ENCODE assay signal across 9 cellular contexts in the genomic region with DNA sequence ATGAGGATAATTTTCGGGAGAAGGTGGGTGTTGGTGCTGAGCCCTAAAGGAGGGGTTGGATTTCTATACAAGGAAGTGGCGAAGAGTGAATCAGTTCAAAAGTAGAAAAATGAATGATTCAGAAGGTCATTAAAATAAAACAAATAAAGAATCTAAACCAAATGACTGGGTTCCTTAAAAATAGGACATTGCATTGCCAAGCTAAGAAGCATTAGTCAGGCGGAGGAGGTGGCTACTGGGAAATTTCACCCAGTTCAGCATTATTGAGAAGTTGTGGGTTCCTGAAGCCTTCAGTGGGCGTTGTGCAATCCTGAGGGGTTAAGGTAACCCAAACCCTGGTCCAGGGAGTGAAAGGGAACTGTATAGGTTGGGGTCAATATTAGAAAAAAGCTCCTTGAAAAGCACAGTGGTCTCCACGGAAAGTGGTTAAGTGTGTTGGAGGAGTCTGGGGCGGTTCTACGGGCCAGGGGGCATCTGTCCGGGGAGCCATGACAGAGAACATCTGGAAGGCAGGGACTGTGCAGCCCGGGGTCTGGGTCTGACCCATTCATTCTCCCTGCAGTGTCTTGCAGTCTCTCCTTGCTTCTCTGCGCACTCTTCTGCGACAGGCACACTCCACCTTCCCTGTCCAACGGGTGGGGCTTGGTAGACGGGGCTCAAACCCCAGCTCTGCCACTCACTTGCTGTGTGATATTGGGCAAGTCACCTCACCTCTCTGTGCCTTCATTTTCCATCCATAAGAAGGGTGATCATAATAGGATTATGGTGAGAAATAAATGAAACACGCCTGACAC. TPM values are rescaled to one million over a fixed set of nuclear protein-coding genes. Genes with fewer than 3 reads are reported as not detected.
DNase-seq lines count a peak whose midpoint lies in the region; ATAC-seq and TF ChIP-seq lines count a peak whose summit lies in the region.
"Had no signal": no experiment of that assay in that cellular context is flagged by ENCODE, and none has a peak within 500 bp of the region (broad histone marks: within the 10 kb centered on the region; RNA-seq: fewer than 3 reads in every experiment).

No MANE protein-coding gene starts in this region.

- H3K4me1 Mint-ChIP-seq in activated CD4-positive, alpha-beta memory T cell treated with anti-CD3 and anti-CD28 coated beads for 36 hours (ENCODE audit: low read depth) = peaks cover 17% of the 10 kb centered on the region
- peaks cover 8% of the 10 kb centered on the region for H3K4me1 Mint-ChIP-seq in activated CD4-positive, alpha-beta memory T cell treated with anti-CD3 and anti-CD28 coated beads, Interleukin-2, amount 10 ng/mL, durations not matched to agents 7 days and 5 days
- peaks cover 3% of the 10 kb centered on the region for H3K4me1 Mint-ChIP-seq in CD8-positive, alpha-beta T cell (ENCODE audit: low read depth)

- peak in 2 of 4 donors; percentile 60 to 69 for TF ChIP-seq EP300 in upper lobe of left lung (IDR thresholded peaks at IDR 0.05)

- H3K36me3 Mint-ChIP-seq in activated CD4-positive, alpha-beta memory T cell treated with anti-CD3 and anti-CD28 coated beads for 36 hours = no peaks in the 10 kb centered on the region
- no peaks in the 10 kb centered on the region for H3K36me3 Mint-ChIP-seq in activated CD4-positive, alpha-beta memory T cell treated with anti-CD3 and anti-CD28 coated beads, Interleukin-2, amount 10 ng/mL, durations not matched to agents 7 days and 5 days (ENCODE audit: low read depth)
- no peaks in the 10 kb centered on the region for H3K36me3 Mint-ChIP-seq in CD8-positive, alpha-beta T cell

- no peak overlapping the region for H3K27ac Mint-ChIP-seq in activated CD4-positive, alpha-beta memory T cell treated with anti-CD3 and anti-CD28 coated beads for 36 hours
- H3K27ac Mint-ChIP-seq in activated CD4-positive, alpha-beta memory T cell treated with anti-CD3 and anti-CD28 coated beads, Interleukin-2, amount 10 ng/mL, durations not matched to agents 7 days and 5 days = no peak overlapping the region
- H3K27ac Mint-ChIP-seq in CD8-positive, alpha-beta T cell = no peak overlapping the region

- H3K9me3 ChIP-seq in upper lobe of left lung = no peaks in the 10 kb centered on the region
- H3K9me3 ChIP-seq in CD8-positive, alpha-beta T cell (ENCODE audit: low read length) = no peaks in the 10 kb centered on the region

- no peak for TF ChIP-seq POLR2A in upper lobe of left lung (IDR thresholded peaks at IDR 0.05)

- H3K4me3 ChIP-seq in upper lobe of left lung = no peak overlapping the region
- no peak overlapping the region for H3K4me3 ChIP-seq in CD8-positive, alpha-beta T cell (ENCODE audit: low read depth, low read length)

- peaks cover 42 to 72% (median 61%) of the 10 kb centered on the region in 4 donors for H3K4me1 ChIP-seq in upper lobe of left lung
- no peaks in the 10 kb centered on the region for H3K4me1 ChIP-seq in CD8-positive, alpha-beta T cell (ENCODE audit: insufficient read depth, low read length)

- ATAC-seq in left lobe of liver (peak; percentile 13), upper lobe of left lung (ENCODE audit: low FRiP score in 2 of 2) (peak; percentile 49 to 66)
- ATAC-seq in CD8-positive, alpha-beta T cell = no peak

- peak overlapping the region; percentile 82 to 92 (median 90) for H3K27ac ChIP-seq in upper lobe of left lung
- H3K27ac ChIP-seq in CD8-positive, alpha-beta T cell (ENCODE audit: low read depth, low read length) = no peak overlapping the region

- WGBS in upper lobe of left lung, 2 donors = 70% methylated on average over 14 of the region's 14 CpGs

- no peaks in the 10 kb centered on the region for H3K9me3 Mint-ChIP-seq in activated CD4-positive, alpha-beta memory T cell treated with anti-CD3 and anti-CD28 coated beads for 36 hours
- H3K9me3 Mint-ChIP-seq in activated CD4-positive, alpha-beta memory T cell treated with anti-CD3 and anti-CD28 coated beads, Interleukin-2, amount 10 ng/mL, durations not matched to agents 7 days and 5 days = no peaks in the 10 kb centered on the region
- no peaks in the 10 kb centered on the region for H3K9me3 Mint-ChIP-seq in CD8-positive, alpha-beta T cell

- H3K27me3 Mint-ChIP-seq in activated CD4-positive, alpha-beta memory T cell treated with anti-CD3 and anti-CD28 coated beads for 36 hours = no peaks in the 10 kb centered on the region
- H3K27me3 Mint-ChIP-seq in activated CD4-positive, alpha-beta memory T cell treated with anti-CD3 and anti-CD28 coated beads, Interleukin-2, amount 10 ng/mL, durations not matched to agents 7 days and 5 days = no peaks in the 10 kb centered on the region
- no peaks in the 10 kb centered on the region for H3K27me3 Mint-ChIP-seq in CD8-positive, alpha-beta T cell (ENCODE audit: low read depth)

- no peaks in the 10 kb centered on the region for H3K27me3 ChIP-seq in upper lobe of left lung
- no peaks in the 10 kb centered on the region for H3K27me3 ChIP-seq in CD8-positive, alpha-beta T cell (ENCODE audit: insufficient read depth, low read length)

- intact Hi-C loops in activated CD4-positive, alpha-beta memory T cell treated with anti-CD3 and anti-CD28 coated beads for 36 hours (cut with micrococcal nuclease) = no loop called here
- intact Hi-C loops in CD8-positive, alpha-beta T cell (cut with DNase I, micrococcal nuclease) = no loop called here

- H3K4me3 Mint-ChIP-seq in activated CD4-positive, alpha-beta memory T cell treated with anti-CD3 and anti-CD28 coated beads for 36 hours = no peak overlapping the region
- H3K4me3 Mint-ChIP-seq in activated CD4-positive, alpha-beta memory T cell treated with anti-CD3 and anti-CD28 coated beads, Interleukin-2, amount 10 ng/mL, durations not matched to agents 7 days and 5 days = no peak overlapping the region
- H3K4me3 Mint-ChIP-seq in CD8-positive, alpha-beta T cell = no peak overlapping the region

- peak; percentile 46 for DNase-seq in activated CD4-positive, alpha-beta memory T cell treated with anti-CD3 and anti-CD28 coated beads for 36 hours
- no peak for DNase-seq in activated CD4-positive, alpha-beta memory T cell treated with anti-CD3 and anti-CD28 coated beads, Interleukin-2, amount 10 ng/mL, durations not matched to agents 7 days and 5 days
- DNase-seq in amniotic epithelial cell (ENCODE audit: low read depth) = peak; percentile 87
- DNase-seq in left lobe of liver (ENCODE audit: low spot score) = no peak
- peak in 1 of 2 donors; percentile 81 for DNase-seq in upper lobe of left lung
- DNase-seq in CD8-positive, alpha-beta T cell = no peak
- no peak for DNase-seq in GM10266 (ENCODE audit: extremely low spot score)
- no peak for DNase-seq in NCI-H146 treated with DMSO at 0.1 percent for 48 hours (lab: John Stamatoyannopoulos, UW; ENCODE audit: unreplicated experiment)
- DNase-seq: T-helper 1 cell had no signal

- TF ChIP-seq CTCF in upper lobe of left lung (IDR thresholded peaks at IDR 0.05) = no peak
- TF ChIP-seq CTCF in CD8-positive, alpha-beta T cell (IDR thresholded peaks at IDR 0.05) = no peak
- TF ChIP-seq CTCF in GM10266 (IDR thresholded peaks at IDR 0.05; ENCODE audit: control insufficient read depth, insufficient read depth, low read depth, missing control alignments) = no peak

- CTCF ChIA-PET in activated CD4-positive, alpha-beta memory T cell treated with anti-CD3 and anti-CD28 coated beads for 36 hours (lab: Charles Lee) = interaction anchor here (0.8 to 1.6 kb wide), 4 partner anchors 23 to 134 kb away, joined by 3 to 9 read pairs (median 6); a partner anchor contains a TSS
- CTCF ChIA-PET in activated CD4-positive, alpha-beta memory T cell treated with anti-CD3 and anti-CD28 coated beads, Interleukin-2, amount 10 ng/mL, durations not matched to agents 7 days and 5 days (lab: Charles Lee) = interaction anchor here (1.3 kb wide), 1 partner anchor 26 kb away, joined by 7 read pairs; no protein-coding TSS in a partner anchor
- CTCF ChIA-PET in CD8-positive, alpha-beta T cell (lab: Charles Lee) = interaction anchor here (2.0 kb wide), 1 partner anchor 82 kb away, joined by 6 read pairs; no protein-coding TSS in a partner anchor

- no peaks in the 10 kb centered on the region for H3K36me3 ChIP-seq in upper lobe of left lung
- H3K36me3 ChIP-seq in CD8-positive, alpha-beta T cell (ENCODE audit: insufficient read depth, low read length) = no peaks in the 10 kb centered on the region

- POLR2A ChIA-PET in activated CD4-positive, alpha-beta memory T cell treated with anti-CD3 and anti-CD28 coated beads for 36 hours (lab: Charles Lee) = no interaction called here
- POLR2A ChIA-PET in activated CD4-positive, alpha-beta memory T cell treated with anti-CD3 and anti-CD28 coated beads, Interleukin-2, amount 10 ng/mL, durations not matched to agents 7 days and 5 days (lab: Charles Lee) = interaction anchor here (1.1 to 1.7 kb wide), 3 partner anchors 9 to 28 kb away, joined by 3 to 7 read pairs (median 5); no protein-coding TSS in a partner anchor
- POLR2A ChIA-PET in CD8-positive, alpha-beta T cell (lab: Charles Lee) = no interaction called here

RNA-seq across cellular contexts. Expression of a gene that starts 27.6 kb away (rescaled TPM):
- 10 to 100 TPM; 10.6 to 10.7 TPM for total RNA-seq in activated CD4-positive, alpha-beta memory T cell treated with anti-CD3 and anti-CD28 coated beads for 36 hours
- total RNA-seq in activated CD4-positive, alpha-beta memory T cell treated with anti-CD3 and anti-CD28 coated beads, Interleukin-2, amount 10 ng/mL, durations not matched to agents 7 days and 5 days = 10 to 100 TPM; 17.0 to 18.8 TPM
- 145 TPM for total RNA-seq in left lobe of liver
- 1,000 to 10,000 TPM in 3 of 6 donors, 100 to 1,000 TPM in 3; 568 to 1,492 (median 904) TPM for total RNA-seq in upper lobe of left lung
- 100 to 1,000 TPM; 745 to 767 TPM for total RNA-seq in CD8-positive, alpha-beta T cell

RNA-seq across cellular contexts. Expression of a gene that starts 35.4 kb away (rescaled TPM):
- 10 to 100 TPM; 41.9 to 42.7 TPM for total RNA-seq in activated CD4-positive, alpha-beta memory T cell treated with anti-CD3 and anti-CD28 coated beads for 36 hours
- 10 to 100 TPM; 36.1 to 37.2 TPM for total RNA-seq in activated CD4-positive, alpha-beta memory T cell treated with anti-CD3 and anti-CD28 coated beads, Interleukin-2, amount 10 ng/mL, durations not matched to agents 7 days and 5 days
- 158 TPM for total RNA-seq in left lobe of liver
- total RNA-seq in upper lobe of left lung = 100 to 1,000 TPM; 158 to 225 (median 173) TPM
- 10 to 100 TPM; 61.0 to 61.2 TPM for total RNA-seq in CD8-positive, alpha-beta T cell

Comparison
In these comparisons a context has a peak if more than half of its experiments do, and no peak if none do; other contexts are left out.
1. DNase-seq: peak in activated CD4-positive, alpha-beta memory T cell treated with anti-CD3 and anti-CD28 coated beads for 36 hours (single experiment) and amniotic epithelial cell (single experiment); none in activated CD4-positive, alpha-beta memory T cell treated with anti-CD3 and anti-CD28 coated beads, Interleukin-2, amount 10 ng/mL, durations not matched to agents 7 days and 5 days (single experiment), left lobe of liver (single experiment), CD8-positive, alpha-beta T cell (0 of 7), GM10266 (single experiment) and NCI-H146 treated with DMSO at 0.1 percent for 48 hours (single experiment).